9 cellular contexts compared by ENCODE assay signal in genomic region chr12:116924558-116925453, GRCh38. TPM values are rescaled to one million over a fixed set of nuclear protein-coding genes. Genes with fewer than 3 reads are reported as not detected.
DNase-seq lines count a peak whose midpoint lies in the region; ATAC-seq and TF ChIP-seq lines count a peak whose summit lies in the region.
"Had no signal": no experiment of that assay in that cellular context is flagged by ENCODE, and none has a peak within 500 bp of the region (broad histone marks: within the 10 kb centered on the region; RNA-seq: fewer than 3 reads in every experiment).

No MANE protein-coding gene starts in this region.

- peaks cover 7% of the 10 kb centered on the region for H3K36me3 Mint-ChIP-seq in natural killer cell treated with Interleukin-12 subunit alpha and Interleukin-12 subunit beta and Interleukin-15 and Interleukin-18, amount 100 ng/mL, for 72 hours

- WGBS in tibial nerve, 2 donors: 72 to 88% methylated on average over 5 of the region's 5 CpGs

- peak in 2 of 3 donors; percentile 56 to 66 for DNase-seq in Peyer's patch
- peak; percentile 4 for DNase-seq in activated naive CD8-positive, alpha-beta T cell treated with anti-CD3 and anti-CD28 coated beads, Interleukin-2, amount 50 U/mL, for 16 hours (ENCODE audit: low read depth, low spot score)
- DNase-seq in natural killer cell treated with Interleukin-12 subunit alpha and Interleukin-12 subunit beta and Interleukin-15 and Interleukin-18, amount 100 ng/mL, for 72 hours (ENCODE audit: low spot score): peak; percentile 63
- no peak for DNase-seq in HEK293T (ENCODE audit: extremely low spot score)
- DNase-seq in tibial nerve (ENCODE audit: low spot score in 2 of 2): no peak
- DNase-seq in head of caudate nucleus: no peak

- no peaks in the 10 kb centered on the region for H3K36me3 ChIP-seq in Peyer's patch
- H3K36me3 ChIP-seq in tibial nerve: peaks cover 0 to 18% (median 0%) of the 10 kb centered on the region in 3 donors

- ATAC-seq in GM18868 (IDR thresholded peaks at IDR 0.05; ENCODE audit: unreplicated experiment) (peak; percentile 66), HG02938 (IDR thresholded peaks at IDR 0.05; ENCODE audit: unreplicated experiment) (peak; percentile 87)
- ATAC-seq in natural killer cell treated with Interleukin-12 subunit alpha and Interleukin-12 subunit beta and Interleukin-15 and Interleukin-18, amount 100 ng/mL, for 72 hours: peak; percentile 86 to 94

- no peak for TF ChIP-seq POLR2A in Peyer's patch (IDR thresholded peaks at IDR 0.05)
- TF ChIP-seq POLR2A in tibial nerve (IDR thresholded peaks at IDR 0.05): no peak

- peak overlapping the region; percentile 82 for H3K4me3 Mint-ChIP-seq in natural killer cell treated with Interleukin-12 subunit alpha and Interleukin-12 subunit beta and Interleukin-15 and Interleukin-18, amount 100 ng/mL, for 72 hours

- intact Hi-C loops in head of caudate nucleus (cut with DNase I): no loop called here

- H3K27me3 ChIP-seq in Peyer's patch (no peaks in the 10 kb centered on the region), tibial nerve (no peaks in the 10 kb centered on the region)

- H3K9me3 ChIP-seq in Peyer's patch: no peaks in the 10 kb centered on the region
- no peaks in the 10 kb centered on the region for H3K9me3 ChIP-seq in tibial nerve

- H3K27me3 Mint-ChIP-seq in natural killer cell treated with Interleukin-12 subunit alpha and Interleukin-12 subunit beta and Interleukin-15 and Interleukin-18, amount 100 ng/mL, for 72 hours: no peaks in the 10 kb centered on the region

- no peak overlapping the region for H3K27ac ChIP-seq in Peyer's patch
- no peak overlapping the region for H3K27ac ChIP-seq in tibial nerve

- H3K4me1 Mint-ChIP-seq in natural killer cell treated with Interleukin-12 subunit alpha and Interleukin-12 subunit beta and Interleukin-15 and Interleukin-18, amount 100 ng/mL, for 72 hours (ENCODE audit: low read depth in 2 of 2): peaks cover 53 to 64% of the 10 kb centered on the region in 2 donors

- H3K27ac Mint-ChIP-seq in natural killer cell treated with Interleukin-12 subunit alpha and Interleukin-12 subunit beta and Interleukin-15 and Interleukin-18, amount 100 ng/mL, for 72 hours: peak overlapping the region; percentile 75

- no peaks in the 10 kb centered on the region for H3K9me3 Mint-ChIP-seq in natural killer cell treated with Interleukin-12 subunit alpha and Interleukin-12 subunit beta and Interleukin-15 and Interleukin-18, amount 100 ng/mL, for 72 hours

- TF ChIP-seq CTCF in Peyer's patch (IDR thresholded peaks at IDR 0.05): no peak
- no peak for TF ChIP-seq CTCF in tibial nerve (IDR thresholded peaks at IDR 0.05)

- H3K4me3 ChIP-seq in Peyer's patch: no peak overlapping the region
- no peak overlapping the region for H3K4me3 ChIP-seq in tibial nerve

- CTCF ChIA-PET in HEK293T (lab: Yijun Ruan, JAX): no interaction called here

- POLR2A ChIA-PET in HEK293T (lab: Yijun Ruan, JAX): no interaction called here

- TF ChIP-seq EP300 in tibial nerve (IDR thresholded peaks at IDR 0.05): no peak

- H3K4me1 ChIP-seq in Peyer's patch (peaks cover 0 to 5% (median 2%) of the 10 kb centered on the region in 4 donors), tibial nerve (peaks cover 0 to 57% (median 9%) of the 10 kb centered on the region in 4 donors)

TF ChIP-seq in HEK293T, 16 proteins besides CTCF, POLR2A, EP300 and RAD21:
- TF ChIP-seq SP1 (IDR thresholded peaks at IDR 0.05) (no peak), ZNF384 (IDR thresholded peaks at IDR 0.05) (no peak)

RNA-seq across cellular contexts. Expression of gene FBXW8, which starts 14.1 kb away (rescaled TPM):
- 10 to 100 TPM in 1 of 4 donors, 1 to 10 TPM in 3; 4.7 to 28.9 (median 9.2) TPM for total RNA-seq in Peyer's patch
- total RNA-seq in natural killer cell treated with Interleukin-12 subunit alpha and Interleukin-12 subunit beta and Interleukin-15 and Interleukin-18, amount 100 ng/mL, for 72 hours: 10 to 100 TPM in 1 of 2 donors, 1 to 10 TPM in 1; 9.6 to 11.5 TPM
- total RNA-seq in tibial nerve: 10 to 100 TPM; 26.7 to 38.4 (median 29.0) TPM

RNA-seq across cellular contexts. Expression of gene HRK, which starts 43.6 kb away (rescaled TPM):
- total RNA-seq in Peyer's patch: not detected
- not detected for total RNA-seq in natural killer cell treated with Interleukin-12 subunit alpha and Interleukin-12 subunit beta and Interleukin-15 and Interleukin-18, amount 100 ng/mL, for 72 hours
- under 1 TPM in 2 of 4 donors, not detected in 2; under 0.01 to 0.21 TPM for total RNA-seq in tibial nerve
- total RNA-seq: activated CD8-positive, alpha-beta memory T cell treated with anti-CD3 and anti-CD28 coated beads for 36 hours had no signal

Comparison
In these comparisons a context has a peak if more than half of its experiments do, and no peak if none do; other contexts are left out.
1. DNase-seq: peak in Peyer's patch (2 of 3), activated naive CD8-positive, alpha-beta T cell treated with anti-CD3 and anti-CD28 coated beads, Interleukin-2, amount 50 U/mL, for 16 hours (single experiment) and natural killer cell treated with Interleukin-12 subunit alpha and Interleukin-12 subunit beta and Interleukin-15 and Interleukin-18, amount 100 ng/mL, for 72 hours (single experiment); none in HEK293T (single experiment), tibial nerve (0 of 2) and head of caudate nucleus (0 of 42).
2. Peak in every context shown above with its lines, with median percentiles within 50 percentile points of each other: ATAC-seq.